Comparison of ENCODE assay signal across 1 cellular context in genomic region chr20:41693136-41693979, GRCh38.
TF ChIP-seq lines count a peak whose summit lies in the region.

No MANE protein-coding gene starts in this region.

TF ChIP-seq in HepG2, 621 proteins besides CTCF, POLR2A, EP300 and RAD21 (continued from another document and continues in another):
- TF ChIP-seq ZMAT5 (CRISPR knock-in tag; IDR thresholded peaks at IDR 0.05; ENCODE audit: borderline replicate concordance, low read depth) (no peak), RARA (CRISPR knock-in tag; IDR thresholded peaks at IDR 0.05) (peak; percentile 58), ZBTB8A (CRISPR knock-in tag; IDR thresholded peaks at IDR 0.05; ENCODE audit: borderline replicate concordance, low read depth) (0 out of 2 replicates have a peak, but pooled peaks have one; percentile 24), ZKSCAN1 (IDR thresholded peaks at IDR 0.05; ENCODE audit: low read length) (peak; percentile 95), ZGPAT (CRISPR knock-in tag; IDR thresholded peaks at IDR 0.05) (peak; percentile 96), SAFB2 (CRISPR knock-in tag; IDR thresholded peaks at IDR 0.05; ENCODE audit: borderline replicate concordance, low read depth) (peak; percentile 36; the same call in 1 of the 2 replicates), ZNF180 (CRISPR knock-in tag; IDR thresholded peaks at IDR 0.05; ENCODE audit: borderline replicate concordance, low read depth) (peak; percentile 16; the same call in 1 of the 2 replicates), AHDC1 (CRISPR knock-in tag; IDR thresholded peaks at IDR 0.05; ENCODE audit: borderline replicate concordance) (peak; percentile 47; the same call in 1 of the 2 replicates), GLI4 (CRISPR knock-in tag; IDR thresholded peaks at IDR 0.05; ENCODE audit: borderline replicate concordance) (peak; percentile 68; the same call in 1 of the 2 replicates), ZBTB7A (CRISPR knock-in tag; IDR thresholded peaks at IDR 0.05) (peak; percentile 75), SRF (IDR thresholded peaks at IDR 0.05; ENCODE audit: low read depth, low read length) (peak; percentile 86), SMAD1 (CRISPR knock-in tag; IDR thresholded peaks at IDR 0.05; ENCODE audit: borderline replicate concordance, low read depth) (peak; percentile 97), ZMAT3 (CRISPR knock-in tag; conservative IDR thresholded peaks at IDR 0.05) (peak; percentile 63; the same call in 1 of the 2 replicates), ZZZ3 (CRISPR knock-in tag; IDR thresholded peaks at IDR 0.05; ENCODE audit: borderline replicate concordance) (peak; percentile 93; the same call in 1 of the 2 replicates), ZBTB3 (CRISPR knock-in tag; IDR thresholded peaks at IDR 0.05; ENCODE audit: borderline replicate concordance, low read depth) (0 out of 2 replicates have a peak, but pooled peaks have one; percentile 79), ZNF775 (CRISPR knock-in tag; IDR thresholded peaks at IDR 0.05; ENCODE audit: borderline replicate concordance) (peak; percentile 90; the same call in 1 of the 2 replicates), ZNF792 (CRISPR knock-in tag; IDR thresholded peaks at IDR 0.05) (peak; percentile 97), SOX6 (IDR thresholded peaks at IDR 0.05) (no peak), SOX6 (CRISPR knock-in tag; IDR thresholded peaks at IDR 0.05) (peak; percentile 59), ZNF292 (CRISPR knock-in tag; IDR thresholded peaks at IDR 0.05; ENCODE audit: borderline replicate concordance, low read depth) (peak; percentile 66; the same call in 1 of the 2 replicates), JUN (CRISPR knock-in tag; IDR thresholded peaks at IDR 0.05) (peak; percentile 58; the same call in 1 of the 2 replicates), TFDP1 (CRISPR knock-in tag; IDR thresholded peaks at IDR 0.05; ENCODE audit: borderline replicate concordance) (peak; percentile 75; the same call in 1 of the 2 replicates), ZNF607 (CRISPR knock-in tag; IDR thresholded peaks at IDR 0.05; ENCODE audit: borderline replicate concordance) (peak; percentile 75), NCOR1 (IDR thresholded peaks at IDR 0.05; ENCODE audit: borderline replicate concordance, low read length) (peak; percentile 76; the same call in 1 of the 2 replicates), ZNF350 (CRISPR knock-in tag; IDR thresholded peaks at IDR 0.05; ENCODE audit: borderline replicate concordance, low read depth) (peak; percentile 99), ZSCAN5A (CRISPR knock-in tag; IDR thresholded peaks at IDR 0.05; ENCODE audit: borderline replicate concordance) (no peak; the same call in 1 of the 2 replicates), CENPT (CRISPR knock-in tag; IDR thresholded peaks at IDR 0.05; ENCODE audit: low read depth) (no peak; the same call in 1 of the 2 replicates), ZFP90 (CRISPR knock-in tag; IDR thresholded peaks at IDR 0.05; ENCODE audit: borderline replicate concordance) (peak; percentile 97), PRPF4 (IDR thresholded peaks at IDR 0.05; ENCODE audit: low read depth, low read length, poor library complexity, severe bottlenecking) (peak; percentile 85), ZNF263 (CRISPR knock-in tag; IDR thresholded peaks at IDR 0.05) (peak; percentile 90), HOXA7 (CRISPR knock-in tag; IDR thresholded peaks at IDR 0.05) (no peak), PHF21A (CRISPR knock-in tag; IDR thresholded peaks at IDR 0.05) (peak; percentile 88), CREBL2 (CRISPR knock-in tag; IDR thresholded peaks at IDR 0.05; ENCODE audit: borderline replicate concordance) (no peak), ZBTB43 (CRISPR knock-in tag; conservative IDR thresholded peaks at IDR 0.05) (peak; percentile 88), NCOA2 (CRISPR knock-in tag; IDR thresholded peaks at IDR 0.05) (peak; percentile 76), ZNF7 (CRISPR knock-in tag; IDR thresholded peaks at IDR 0.05) (no peak), TERF1 (CRISPR knock-in tag; IDR thresholded peaks at IDR 0.05) (no peak), TRAFD1 (CRISPR knock-in tag; IDR thresholded peaks at IDR 0.05; ENCODE audit: borderline replicate concordance) (peak; percentile 72; the same call in 1 of the 2 replicates), ZNF530 (CRISPR knock-in tag; IDR thresholded peaks at IDR 0.05; ENCODE audit: low read depth) (no peak), SRY (CRISPR knock-in tag; IDR thresholded peaks at IDR 0.05) (0 out of 2 replicates have a peak, but pooled peaks have one; percentile 88), ZSCAN21 (CRISPR knock-in tag; IDR thresholded peaks at IDR 0.05; ENCODE audit: borderline replicate concordance) (peak; percentile 41; the same call in 1 of the 2 replicates), YEATS2 (CRISPR knock-in tag; IDR thresholded peaks at IDR 0.05; ENCODE audit: borderline replicate concordance) (peak; percentile 86), ARNT2 (CRISPR knock-in tag; IDR thresholded peaks at IDR 0.05; ENCODE audit: low read depth) (no peak), ATM (IDR thresholded peaks at IDR 0.05; ENCODE audit: borderline replicate concordance) (no peak), NAIF1 (CRISPR knock-in tag; IDR thresholded peaks at IDR 0.05; ENCODE audit: borderline replicate concordance) (peak; percentile 70; the same call in 1 of the 2 replicates), PAWR (CRISPR knock-in tag; IDR thresholded peaks at IDR 0.05; ENCODE audit: borderline replicate concordance) (no peak), ATF3 (CRISPR knock-in tag; IDR thresholded peaks at IDR 0.05) (peak; percentile 60)
